In genomic region chr15:66698971-66699370, GRCh38 we compare ENCODE assay signal across 11 cellular contexts.
"Had no signal": no experiment of that assay in that cellular context is flagged by ENCODE, and none has a peak within 500 bp of the region (broad histone marks: within the 10 kb centered on the region; RNA-seq: fewer than 3 reads in every experiment).

No MANE protein-coding gene starts in this region.

- H3K36me3 ChIP-seq: ovary, uterus had no signal

- H3K36me3 Mint-ChIP-seq: natural killer cell treated with Interleukin-12 subunit alpha and Interleukin-12 subunit beta and Interleukin-15 and Interleukin-18, amount 100 ng/mL, for 72 hours had no signal

- H3K27ac ChIP-seq: ovary had no signal

- H3K4me3 Mint-ChIP-seq: activated CD4-positive, alpha-beta memory T cell treated with anti-CD3 and anti-CD28 coated beads, Interleukin-2, amount 10 ng/mL, durations not matched to agents 7 days and 5 days; natural killer cell treated with Interleukin-12 subunit alpha and Interleukin-12 subunit beta and Interleukin-15 and Interleukin-18, amount 100 ng/mL, for 72 hours; stimulated activated naive CD8-positive, alpha-beta T cell treated with anti-CD3 and anti-CD28 coated beads, Interleukin-15, Interleukin-2, amounts not matched to agents 100 ng/mL and 50 ng/mL, for 24 hours; T-helper 2 cell treated with Interferon-gamma antibody and Interleukin-4, amounts not matched to agents 5 μg/mL and 100 μg/mL, for 36 hours had no signal

- H3K9me3 Mint-ChIP-seq: activated CD4-positive, alpha-beta memory T cell treated with anti-CD3 and anti-CD28 coated beads, Interleukin-2, amount 10 ng/mL, durations not matched to agents 7 days and 5 days; natural killer cell treated with Interleukin-12 subunit alpha and Interleukin-12 subunit beta and Interleukin-15 and Interleukin-18, amount 100 ng/mL, for 72 hours; stimulated activated naive CD8-positive, alpha-beta T cell treated with anti-CD3 and anti-CD28 coated beads, Interleukin-15, Interleukin-2, amounts not matched to agents 100 ng/mL and 50 ng/mL, for 24 hours; T-helper 2 cell treated with Interferon-gamma antibody and Interleukin-4, amounts not matched to agents 5 μg/mL and 100 μg/mL, for 36 hours had no signal

- DNase-seq: activated CD4-positive, alpha-beta memory T cell treated with anti-CD3 and anti-CD28 coated beads, Interleukin-2, amount 10 ng/mL, durations not matched to agents 7 days and 5 days; activated naive CD4-positive, alpha-beta T cell; activated T-cell treated with anti-CD3 and anti-CD28 coated beads, Interleukin-2, amount 50 U/mL, for 48 hours; central memory CD4-positive, alpha-beta T cell; effector CD8-positive, alpha-beta T cell had no signal

- H3K27me3 ChIP-seq: ovary, uterus had no signal

- H3K27ac Mint-ChIP-seq: activated CD4-positive, alpha-beta memory T cell treated with anti-CD3 and anti-CD28 coated beads, Interleukin-2, amount 10 ng/mL, durations not matched to agents 7 days and 5 days; natural killer cell treated with Interleukin-12 subunit alpha and Interleukin-12 subunit beta and Interleukin-15 and Interleukin-18, amount 100 ng/mL, for 72 hours; stimulated activated naive CD8-positive, alpha-beta T cell treated with anti-CD3 and anti-CD28 coated beads, Interleukin-15, Interleukin-2, amounts not matched to agents 100 ng/mL and 50 ng/mL, for 24 hours; T-helper 2 cell treated with Interferon-gamma antibody and Interleukin-4, amounts not matched to agents 5 μg/mL and 100 μg/mL, for 36 hours had no signal

- H3K4me1 ChIP-seq: uterus had no signal

- H3K9me3 ChIP-seq: ovary, uterus had no signal

- H3K4me3 ChIP-seq: coronary artery, ovary, uterus had no signal
